ENCODE assay signal across 8 cellular contexts in genomic region chr9:33623658-33624586, GRCh38.
A peak's percentile ranks its signal among the peaks of the same experiment; 100 is the strongest.
DNase-seq lines count a peak whose midpoint lies in the region; ATAC-seq and TF ChIP-seq lines count a peak whose summit lies in the region.

No MANE protein-coding gene starts in this region.

- dilution Hi-C loops in IMR-90 (cut with HindIII; ENCODE audit: low sequenced_read_pairs, unreplicated experiment): no loop called here

- intact Hi-C loops in IMR-90 (cut with micrococcal nuclease): loop anchor here (1.0 to 10.0 kb wide), 4 partner anchors 98 to 301 kb away; partner anchors contain the start of genes ANKRD18B and AQP7
- intact Hi-C loops in Panc1 (cut with micrococcal nuclease; ENCODE audit: unreplicated experiment): loop anchor here (1.0 kb wide), 1 partner anchor 98 kb away; no protein-coding TSS in a partner anchor

- no peak overlapping the region for H4K91ac ChIP-seq in IMR-90 (ENCODE audit: insufficient read depth, low read depth, low read length)

- peak; percentile 89 for DNase-seq in Ammon's horn (ENCODE audit: low spot score)
- DNase-seq in IMR-90: peak; percentile 67
- DNase-seq in Panc1 (ENCODE audit: low read depth, low spot score): peak; percentile 66
- peak; percentile 60 for DNase-seq in activated T-cell treated with anti-CD3 and anti-CD28 coated beads, Interleukin-2, amount 50 U/mL, for 4 hours
- peak; percentile 81 for DNase-seq in fibroblast of peridontal ligament (ENCODE audit: extremely low read depth)
- peak; percentile 83 for DNase-seq in neural progenitor cell (ENCODE audit: low spot score)
- DNase-seq in substantia nigra (lab: John Stamatoyannopoulos, UW): peak in 42 of 49 donors; percentile 5 to 69 (median 40)

- H2AFZ ChIP-seq in IMR-90 (replicated peaks; ENCODE audit: low read length, poor library complexity) (peak overlapping the region; percentile 45), neural progenitor cell (replicated peaks) (no peak overlapping the region)

- no peak overlapping the region; the same call in 1 of the 2 replicates for H2AK5ac ChIP-seq in IMR-90 (ENCODE audit: low read depth, low read length)

- CTCF ChIA-PET in IMR-90 (lab: Yijun Ruan, JAX) (interaction anchor here (0.5 to 1.5 kb wide), 15 partner anchors 9 to 780 kb away, joined by 3 to 35 read pairs (median 3); no protein-coding TSS in a partner anchor), Panc1 (lab: Charles Lee) (interaction anchor here (0.6 to 2.4 kb wide), 14 partner anchors 8 to 1073 kb away, joined by 3 to 67 read pairs (median 4); partner anchors contain the start of genes ANKRD18B and NOL6)

- H3K27me3 ChIP-seq in IMR-90 (ENCODE audit: control insufficient read depth, insufficient read depth, low read length): peaks cover 3% of the 10 kb centered on the region
- peaks cover 8% of the 10 kb centered on the region for H3K27me3 ChIP-seq in Panc1 (ENCODE audit: control insufficient read depth, insufficient read depth, low read length)
- H3K27me3 ChIP-seq in neural progenitor cell: no peaks in the 10 kb centered on the region

- ATAC-seq in GM19023 (IDR thresholded peaks at IDR 0.05; ENCODE audit: unreplicated experiment) (peak; percentile 89), IMR-90 (ENCODE audit: low read depth) (peak; percentile 78), Panc1 (peak; percentile 99)
- peak; percentile 92 to 99 for ATAC-seq in activated T-cell treated with anti-CD3 and anti-CD28 coated beads, Interleukin-2, amount 50 U/mL, for 4 hours

- H3K27me3 Mint-ChIP-seq in activated T-cell treated with anti-CD3 and anti-CD28 coated beads, Interleukin-2, amount 50 U/mL, for 4 hours (ENCODE audit: low read depth): peaks cover 31% of the 10 kb centered on the region
- H3K27me3 Mint-ChIP-seq in neural progenitor cell (ENCODE audit: insufficient read depth, low read depth): peaks cover 5% of the 10 kb centered on the region

- no peak overlapping the region for H2BK20ac ChIP-seq in IMR-90 (ENCODE audit: low read depth, low read length)

- no peak overlapping the region for H3K14ac ChIP-seq in IMR-90 (replicated peaks; ENCODE audit: low read depth, low read length)

- no TSS peak for BruUV-seq in IMR-90 (replicated peaks; lab: Mats Ljungman, UMichigan)
- no TSS peak for BruUV-seq in Panc1 (replicated peaks; lab: Mats Ljungman, UMichigan)

- no peak overlapping the region for H3K27ac ChIP-seq in IMR-90 (ENCODE audit: insufficient read depth, low read length)
- no peak overlapping the region for H3K27ac ChIP-seq in Panc1 (ENCODE audit: low read length)
- no peak overlapping the region for H3K27ac ChIP-seq in neural progenitor cell
- no peak overlapping the region for H3K27ac ChIP-seq in substantia nigra (ENCODE audit: low read depth, low read length, poor library complexity, severe bottlenecking)

- POLR2A ChIA-PET in IMR-90 (lab: Charles Lee; ENCODE audit: unreplicated experiment) (no interaction called here), Panc1 (lab: Charles Lee) (no interaction called here)

- no peaks in the 10 kb centered on the region for H3K36me3 Mint-ChIP-seq in activated T-cell treated with anti-CD3 and anti-CD28 coated beads, Interleukin-2, amount 50 U/mL, for 4 hours (ENCODE audit: insufficient read depth)
- no peaks in the 10 kb centered on the region for H3K36me3 Mint-ChIP-seq in neural progenitor cell

- no peak overlapping the region for H4K5ac ChIP-seq in IMR-90 (ENCODE audit: low read depth, low read length)

- no peak overlapping the region for H3K27ac Mint-ChIP-seq in neural progenitor cell

- no peaks in the 10 kb centered on the region for H3K79me1 ChIP-seq in IMR-90 (ENCODE audit: low read depth in 1 of 2, low read length in 2 of 2)

- H3K4me1 ChIP-seq in IMR-90 (ENCODE audit: control insufficient read depth, insufficient read depth, low read length): peaks cover 8% of the 10 kb centered on the region
- peaks cover 1% of the 10 kb centered on the region; the same call in 1 of the 2 replicates for H3K4me1 ChIP-seq in Panc1 (ENCODE audit: control insufficient read depth, insufficient read depth, low read length)
- H3K4me1 ChIP-seq in neural progenitor cell: no peaks in the 10 kb centered on the region

- H3K4me1 Mint-ChIP-seq in activated T-cell treated with anti-CD3 and anti-CD28 coated beads, Interleukin-2, amount 50 U/mL, for 4 hours (ENCODE audit: low read depth): peaks cover 5% of the 10 kb centered on the region
- H3K4me1 Mint-ChIP-seq in neural progenitor cell: no peaks in the 10 kb centered on the region

- H4K20me1 ChIP-seq in IMR-90 (ENCODE audit: insufficient read depth, low read length): no peaks in the 10 kb centered on the region
- no peaks in the 10 kb centered on the region for H4K20me1 ChIP-seq in neural progenitor cell (ENCODE audit: low read depth)

- in situ Hi-C loops in IMR-90 (cut with MboI; ENCODE audit: low sequenced_read_pairs) (loop anchor here (5.0 kb wide), 1 partner anchor 98 kb away; no protein-coding TSS in a partner anchor), Panc1 (cut with HindIII; ENCODE audit: low pct_unique_long_range_greater_than_20kb, low sequenced_read_pairs) (no loop called here)

- H3K4me3 Mint-ChIP-seq in activated T-cell treated with anti-CD3 and anti-CD28 coated beads, Interleukin-2, amount 50 U/mL, for 4 hours: no peak overlapping the region
- H3K4me3 Mint-ChIP-seq in neural progenitor cell: no peak overlapping the region

- no peaks in the 10 kb centered on the region for H3F3A ChIP-seq in neural progenitor cell (ENCODE audit: low read depth)

- no peak overlapping the region for H2BK15ac ChIP-seq in IMR-90 (ENCODE audit: low read depth, low read length)

- WGBS in IMR-90 (ENCODE audit: extremely low coverage in 2 of 2, insufficient read length in 1 of 2), 2 experiments: 34% methylated on average over 7 of the region's 20 CpGs; no CpG with 5 or more reads in 1 of the 2 experiments

- H3K18ac ChIP-seq in IMR-90 (ENCODE audit: low read depth, low read length): no peak overlapping the region

- no peak overlapping the region for H2BK5ac ChIP-seq in IMR-90 (ENCODE audit: low read depth, low read length, poor library complexity, severe bottlenecking)

- TF ChIP-seq CTCF in IMR-90 (conservative IDR thresholded peaks at IDR 0.05; ENCODE audit: low read depth, low read length) (peak; percentile 90), Panc1 (IDR thresholded peaks at IDR 0.05) (peak; percentile 93), neural progenitor cell (IDR thresholded peaks at IDR 0.05) (peak; percentile 88)

- no peaks in the 10 kb centered on the region for H3K79me2 ChIP-seq in neural progenitor cell (ENCODE audit: low read depth)

- H3K4ac ChIP-seq in IMR-90 (ENCODE audit: low read depth, low read length): no peak overlapping the region

- H2BK120ac ChIP-seq in IMR-90 (ENCODE audit: low read depth, low read length): no peak overlapping the region

- H3K9ac ChIP-seq in IMR-90 (ENCODE audit: low read depth, low read length) (no peak overlapping the region), neural progenitor cell (no peak overlapping the region)

- peak overlapping the region in 1 of 2 experiments; percentile 6; a peak in 1 of 4 replicates for H4K8ac ChIP-seq in IMR-90 (ENCODE audit: low read depth in 2 of 2, low read length in 2 of 2)

- no peak overlapping the region for H3K56ac ChIP-seq in IMR-90 (ENCODE audit: extremely low read depth, insufficient read depth, low read length)

- H3K4me3 ChIP-seq in IMR-90 (ENCODE audit: insufficient read depth, low read depth, low read length): no peak overlapping the region
- no peak overlapping the region for H3K4me3 ChIP-seq in Panc1 (ENCODE audit: low read depth in 2 of 2, low read length in 2 of 2)
- H3K4me3 ChIP-seq in neural progenitor cell: no peak overlapping the region

- TF ChIP-seq RAD21 in IMR-90 (IDR thresholded peaks at IDR 0.05; ENCODE audit: low read length): peak; percentile 89

- H2AK9ac ChIP-seq in IMR-90 (replicated peaks; ENCODE audit: low read depth, low read length, poor library complexity): no peak overlapping the region

- peaks cover 9% of the 10 kb centered on the region for H3K9me1 ChIP-seq in IMR-90 (ENCODE audit: insufficient read depth, low read length)

- no peaks in the 10 kb centered on the region for H3K9me3 Mint-ChIP-seq in activated T-cell treated with anti-CD3 and anti-CD28 coated beads, Interleukin-2, amount 50 U/mL, for 4 hours
- no peaks in the 10 kb centered on the region for H3K9me3 Mint-ChIP-seq in neural progenitor cell

- H3K9me3 ChIP-seq in IMR-90 (ENCODE audit: control insufficient read depth, insufficient read depth, low read length) (no peaks in the 10 kb centered on the region), Panc1 (ENCODE audit: control insufficient read depth, insufficient read depth, low read depth, low read length) (no peaks in the 10 kb centered on the region), neural progenitor cell (ENCODE audit: low read depth) (no peaks in the 10 kb centered on the region)

- H3K4me2 ChIP-seq in IMR-90 (ENCODE audit: low read depth, low read length): no peak overlapping the region
- H3K4me2 ChIP-seq in neural progenitor cell: no peak overlapping the region

- H3K36me3 ChIP-seq in IMR-90 (ENCODE audit: control insufficient read depth, insufficient read depth, low read length): no peaks in the 10 kb centered on the region
- no peaks in the 10 kb centered on the region for H3K36me3 ChIP-seq in Panc1 (ENCODE audit: control insufficient read depth, insufficient read depth, low read length)
- H3K36me3 ChIP-seq in neural progenitor cell: no peaks in the 10 kb centered on the region

- no peak for TF ChIP-seq POLR2A in IMR-90 (IDR thresholded peaks at IDR 0.05; ENCODE audit: low read depth, low read length)

- H3K23ac ChIP-seq in IMR-90 (ENCODE audit: low read depth, low read length): no peak overlapping the region

TF ChIP-seq in IMR-90, 13 proteins besides CTCF, POLR2A, EP300 and RAD21:
- TF ChIP-seq MXI1 (IDR thresholded peaks at IDR 0.05; ENCODE audit: borderline replicate concordance, low read depth, low read length) (no peak), SMC3 (IDR thresholded peaks at IDR 0.05; ENCODE audit: low read depth, low read length) (peak; percentile 87)
